Comparison of ENCODE assay signal across 25 cellular contexts in genomic region chr14:90894241-90894640, GRCh38.
"Had no signal": no experiment of that assay in that cellular context is flagged by ENCODE, and none has a peak within 500 bp of the region (broad histone marks: within the 10 kb centered on the region; RNA-seq: fewer than 3 reads in every experiment).

No MANE protein-coding gene starts in this region.

- DNase-seq: activated CD4-positive, alpha-beta memory T cell treated with anti-CD3 and anti-CD28 coated beads for 36 hours; activated CD4-positive, alpha-beta T cell treated with anti-CD3 and anti-CD28 coated beads, Interleukin-2, amount 10 ng/mL, durations not matched to agents 24 days and 14 days; activated CD4-positive, CD25-positive, alpha-beta regulatory T cell treated with anti-CD3 and anti-CD28 coated beads, Interleukin-2, amount 50 U/mL, for 72 hours; activated CD8-positive, alpha-beta memory T cell treated with anti-CD3 and anti-CD28 coated beads, Interleukin-2, amount 50 U/mL, for 4 hours; activated gamma-delta T cell; activated naive CD4-positive, alpha-beta T cell treated with anti-CD3 and anti-CD28 coated beads, Interleukin-2, amount 10 ng/mL, durations not matched to agents 7 days and 5 days; activated naive CD8-positive, alpha-beta T cell treated with anti-CD3 and anti-CD28 coated beads, Interleukin-2, amount 10 ng/mL, durations not matched to agents 7 days and 5 days; activated T-cell treated with anti-CD3 and anti-CD28 coated beads, Interleukin-2, amount 50 U/mL, for 1 hour; brain microvascular endothelial cell; foreskin fibroblast; left colon; midbrain; natural killer cell; right lobe of liver; stimulated activated CD4-positive, alpha-beta T cell treated with anti-CD3 and anti-CD28 coated beads, Interleukin-2, amount 100 ng/mL, for 48 hours; stimulated activated naive CD8-positive, alpha-beta T cell treated with anti-CD3 and anti-CD28 coated beads, Interleukin-15, Interleukin-2, amounts not matched to agents 100 U/mL and 50 U/mL, for 24 hours; T1000; trophoblast cell had no signal

- H3K27me3 ChIP-seq: ascending aorta, brain microvascular endothelial cell, dorsolateral prefrontal cortex, right lobe of liver had no signal

- H3K27ac ChIP-seq: ascending aorta, brain microvascular endothelial cell, coronary artery, right lobe of liver, thoracic aorta had no signal

- H3K36me3 ChIP-seq: ascending aorta, brain microvascular endothelial cell, right lobe of liver, thoracic aorta had no signal

- H3K36me3 Mint-ChIP-seq: natural killer cell had no signal

- ATAC-seq: left colon; natural killer cell; stimulated activated naive CD8-positive, alpha-beta T cell treated with anti-CD3 and anti-CD28 coated beads, Interleukin-15, Interleukin-2, amounts not matched to agents 100 U/mL and 50 U/mL, for 24 hours had no signal

- H3K4me1 ChIP-seq: ascending aorta, right lobe of liver had no signal

- H3K9me3 Mint-ChIP-seq: activated CD4-positive, alpha-beta memory T cell treated with anti-CD3 and anti-CD28 coated beads for 36 hours; activated CD4-positive, alpha-beta T cell treated with anti-CD3 and anti-CD28 coated beads, Interleukin-2, amount 10 ng/mL, durations not matched to agents 24 days and 14 days; activated naive CD4-positive, alpha-beta T cell treated with anti-CD3 and anti-CD28 coated beads, Interleukin-2, amount 10 ng/mL, durations not matched to agents 7 days and 5 days; activated naive CD8-positive, alpha-beta T cell treated with anti-CD3 and anti-CD28 coated beads, Interleukin-2, amount 10 ng/mL, durations not matched to agents 7 days and 5 days; activated T-helper 1 cell treated with anti-CD3 and anti-CD28 coated beads, Interleukin-12 subunit alpha, Interleukin-12 subunit beta, Interleukin-2, Interleukin-4 antibody, amounts not matched to agents 30 ng/mL and 10 ng/mL and 1 ng/mL, durations not matched to agents 14 hours and 24 hours and 36 hours; memory B cell; natural killer cell; T-helper 1 cell treated with Interleukin-12 subunit alpha and Interleukin-12 subunit beta and Interleukin-4 antibody, amounts not matched to agents 30 μg/mL and 1 μg/mL, for 36 hours had no signal

- H3K4me1 Mint-ChIP-seq: activated CD4-positive, alpha-beta T cell treated with anti-CD3 and anti-CD28 coated beads, Interleukin-2, amount 10 ng/mL, durations not matched to agents 24 days and 14 days; activated naive CD4-positive, alpha-beta T cell treated with anti-CD3 and anti-CD28 coated beads, Interleukin-2, amount 10 ng/mL, durations not matched to agents 7 days and 5 days; activated naive CD8-positive, alpha-beta T cell treated with anti-CD3 and anti-CD28 coated beads, Interleukin-2, amount 10 ng/mL, durations not matched to agents 7 days and 5 days; memory B cell; natural killer cell had no signal

- H3K27ac Mint-ChIP-seq: activated CD4-positive, alpha-beta memory T cell treated with anti-CD3 and anti-CD28 coated beads for 36 hours; activated CD4-positive, alpha-beta T cell treated with anti-CD3 and anti-CD28 coated beads, Interleukin-2, amount 10 ng/mL, durations not matched to agents 24 days and 14 days; activated naive CD8-positive, alpha-beta T cell treated with anti-CD3 and anti-CD28 coated beads, Interleukin-2, amount 10 ng/mL, durations not matched to agents 7 days and 5 days; activated T-helper 1 cell treated with anti-CD3 and anti-CD28 coated beads, Interleukin-12 subunit alpha, Interleukin-12 subunit beta, Interleukin-2, Interleukin-4 antibody, amounts not matched to agents 30 ng/mL and 10 ng/mL and 1 ng/mL, durations not matched to agents 14 hours and 24 hours and 36 hours; memory B cell; natural killer cell; T-helper 1 cell treated with Interleukin-12 subunit alpha and Interleukin-12 subunit beta and Interleukin-4 antibody, amounts not matched to agents 30 μg/mL and 1 μg/mL, for 36 hours had no signal

- H3K4me3 ChIP-seq: ascending aorta, coronary artery, dorsolateral prefrontal cortex, right lobe of liver, thoracic aorta had no signal

- H3K27me3 Mint-ChIP-seq: activated CD4-positive, alpha-beta memory T cell treated with anti-CD3 and anti-CD28 coated beads for 36 hours; activated CD4-positive, alpha-beta T cell treated with anti-CD3 and anti-CD28 coated beads, Interleukin-2, amount 10 ng/mL, durations not matched to agents 24 days and 14 days; activated naive CD4-positive, alpha-beta T cell treated with anti-CD3 and anti-CD28 coated beads, Interleukin-2, amount 10 ng/mL, durations not matched to agents 7 days and 5 days; activated naive CD8-positive, alpha-beta T cell treated with anti-CD3 and anti-CD28 coated beads, Interleukin-2, amount 10 ng/mL, durations not matched to agents 7 days and 5 days; memory B cell had no signal

- H3K4me3 Mint-ChIP-seq: activated CD4-positive, alpha-beta memory T cell treated with anti-CD3 and anti-CD28 coated beads for 36 hours; activated CD4-positive, alpha-beta T cell treated with anti-CD3 and anti-CD28 coated beads, Interleukin-2, amount 10 ng/mL, durations not matched to agents 24 days and 14 days; activated naive CD4-positive, alpha-beta T cell treated with anti-CD3 and anti-CD28 coated beads, Interleukin-2, amount 10 ng/mL, durations not matched to agents 7 days and 5 days; activated naive CD8-positive, alpha-beta T cell treated with anti-CD3 and anti-CD28 coated beads, Interleukin-2, amount 10 ng/mL, durations not matched to agents 7 days and 5 days; activated T-helper 1 cell treated with anti-CD3 and anti-CD28 coated beads, Interleukin-12 subunit alpha, Interleukin-12 subunit beta, Interleukin-2, Interleukin-4 antibody, amounts not matched to agents 30 ng/mL and 10 ng/mL and 1 ng/mL, durations not matched to agents 14 hours and 24 hours and 36 hours; memory B cell; natural killer cell; T-helper 1 cell treated with Interleukin-12 subunit alpha and Interleukin-12 subunit beta and Interleukin-4 antibody, amounts not matched to agents 30 μg/mL and 1 μg/mL, for 36 hours had no signal

- H3K9me3 ChIP-seq: ascending aorta, right lobe of liver, thoracic aorta had no signal
